In the genomic region with DNA sequence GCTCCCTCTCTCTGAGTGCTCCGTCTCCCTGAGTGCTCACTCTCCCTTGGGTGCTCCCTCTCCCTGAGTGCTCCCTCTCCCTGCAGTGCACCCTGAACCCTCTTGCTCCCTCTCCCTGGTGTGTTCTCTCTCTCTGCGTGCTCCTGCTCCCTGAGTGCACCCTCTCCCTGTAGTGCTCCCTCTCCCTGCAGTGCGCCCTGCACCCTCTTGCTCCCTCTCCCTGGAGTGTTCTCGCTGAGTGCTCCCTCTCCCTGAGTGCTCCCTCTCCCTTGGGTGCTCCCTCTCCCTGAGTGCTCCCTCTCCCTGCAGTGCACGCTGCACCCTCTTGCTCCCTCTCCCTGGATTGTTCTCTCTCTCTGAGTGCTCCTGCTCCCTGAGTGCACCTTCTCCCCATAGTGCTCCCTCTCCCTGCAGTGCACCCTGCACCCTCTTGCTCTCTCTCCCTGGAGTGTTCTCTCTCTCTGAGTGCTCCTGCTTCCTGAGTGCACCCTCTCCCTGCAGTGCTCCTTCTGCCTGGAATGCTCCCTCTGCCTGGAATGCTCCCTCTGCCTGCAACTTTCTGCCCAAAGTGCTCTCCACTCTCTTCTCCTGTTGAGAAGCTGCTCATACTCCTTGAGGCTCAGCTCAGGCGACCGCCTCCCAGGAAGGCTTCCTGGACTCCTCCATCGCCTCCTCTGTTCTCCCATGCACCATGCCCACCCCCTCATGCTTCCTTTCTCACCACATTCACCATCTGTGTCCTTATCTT, we compare ENCODE assay signal across 1 cellular context.
A peak's percentile ranks its signal among the peaks of the same experiment; 100 is the strongest.
TF ChIP-seq lines count a peak whose summit lies in the region.

No MANE protein-coding gene starts in this region.

TF ChIP-seq in K562, 482 proteins besides CTCF, POLR2A, EP300 and RAD21:
- TF ChIP-seq NFIC (IDR thresholded peaks at IDR 0.05) (no peak), ZKSCAN1 (IDR thresholded peaks at IDR 0.05; ENCODE audit: low read depth, low read length) (no peak), ZNF263 (CRISPR knock-in tag; IDR thresholded peaks at IDR 0.05; ENCODE audit: borderline replicate concordance) (peak; percentile 99)
- TF ChIP-seq, protein P1, sequence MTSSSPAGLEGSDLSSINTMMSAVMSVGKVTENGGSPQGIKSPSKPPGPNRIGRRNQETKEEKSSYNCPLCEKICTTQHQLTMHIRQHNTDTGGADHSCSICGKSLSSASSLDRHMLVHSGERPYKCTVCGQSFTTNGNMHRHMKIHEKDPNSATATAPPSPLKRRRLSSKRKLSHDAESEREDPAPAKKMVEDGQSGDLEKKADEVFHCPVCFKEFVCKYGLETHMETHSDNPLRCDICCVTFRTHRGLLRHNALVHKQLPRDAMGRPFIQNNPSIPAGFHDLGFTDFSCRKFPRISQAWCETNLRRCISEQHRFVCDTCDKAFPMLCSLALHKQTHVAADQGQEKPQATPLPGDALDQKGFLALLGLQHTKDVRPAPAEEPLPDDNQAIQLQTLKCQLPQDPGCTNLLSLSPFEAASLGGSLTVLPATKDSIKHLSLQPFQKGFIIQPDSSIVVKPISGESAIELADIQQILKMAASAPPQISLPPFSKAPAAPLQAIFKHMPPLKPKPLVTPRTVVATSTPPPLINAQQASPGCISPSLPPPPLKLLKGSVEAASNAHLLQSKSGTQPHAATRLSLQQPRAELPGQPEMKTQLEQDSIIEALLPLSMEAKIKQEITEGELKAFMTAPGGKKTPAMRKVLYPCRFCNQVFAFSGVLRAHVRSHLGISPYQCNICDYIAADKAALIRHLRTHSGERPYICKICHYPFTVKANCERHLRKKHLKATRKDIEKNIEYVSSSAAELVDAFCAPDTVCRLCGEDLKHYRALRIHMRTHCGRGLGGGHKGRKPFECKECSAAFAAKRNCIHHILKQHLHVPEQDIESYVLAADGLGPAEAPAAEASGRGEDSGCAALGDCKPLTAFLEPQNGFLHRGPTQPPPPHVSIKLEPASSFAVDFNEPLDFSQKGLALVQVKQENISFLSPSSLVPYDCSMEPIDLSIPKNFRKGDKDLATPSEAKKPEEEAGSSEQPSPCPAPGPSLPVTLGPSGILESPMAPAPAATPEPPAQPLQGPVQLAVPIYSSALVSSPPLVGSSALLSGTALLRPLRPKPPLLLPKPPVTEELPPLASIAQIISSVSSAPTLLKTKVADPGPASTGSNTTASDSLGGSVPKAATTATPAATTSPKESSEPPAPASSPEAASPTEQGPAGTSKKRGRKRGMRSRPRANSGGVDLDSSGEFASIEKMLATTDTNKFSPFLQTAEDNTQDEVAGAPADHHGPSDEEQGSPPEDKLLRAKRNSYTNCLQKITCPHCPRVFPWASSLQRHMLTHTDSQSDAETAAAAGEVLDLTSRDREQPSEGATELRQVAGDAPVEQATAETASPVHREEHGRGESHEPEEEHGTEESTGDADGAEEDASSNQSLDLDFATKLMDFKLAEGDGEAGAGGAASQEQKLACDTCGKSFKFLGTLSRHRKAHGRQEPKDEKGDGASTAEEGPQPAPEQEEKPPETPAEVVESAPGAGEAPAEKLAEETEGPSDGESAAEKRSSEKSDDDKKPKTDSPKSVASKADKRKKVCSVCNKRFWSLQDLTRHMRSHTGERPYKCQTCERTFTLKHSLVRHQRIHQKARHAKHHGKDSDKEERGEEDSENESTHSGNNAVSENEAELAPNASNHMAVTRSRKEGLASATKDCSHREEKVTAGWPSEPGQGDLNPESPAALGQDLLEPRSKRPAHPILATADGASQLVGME (CRISPR knock-in tag; IDR thresholded peaks at IDR 0.05), result no peak
- TF ChIP-seq, protein P2, sequence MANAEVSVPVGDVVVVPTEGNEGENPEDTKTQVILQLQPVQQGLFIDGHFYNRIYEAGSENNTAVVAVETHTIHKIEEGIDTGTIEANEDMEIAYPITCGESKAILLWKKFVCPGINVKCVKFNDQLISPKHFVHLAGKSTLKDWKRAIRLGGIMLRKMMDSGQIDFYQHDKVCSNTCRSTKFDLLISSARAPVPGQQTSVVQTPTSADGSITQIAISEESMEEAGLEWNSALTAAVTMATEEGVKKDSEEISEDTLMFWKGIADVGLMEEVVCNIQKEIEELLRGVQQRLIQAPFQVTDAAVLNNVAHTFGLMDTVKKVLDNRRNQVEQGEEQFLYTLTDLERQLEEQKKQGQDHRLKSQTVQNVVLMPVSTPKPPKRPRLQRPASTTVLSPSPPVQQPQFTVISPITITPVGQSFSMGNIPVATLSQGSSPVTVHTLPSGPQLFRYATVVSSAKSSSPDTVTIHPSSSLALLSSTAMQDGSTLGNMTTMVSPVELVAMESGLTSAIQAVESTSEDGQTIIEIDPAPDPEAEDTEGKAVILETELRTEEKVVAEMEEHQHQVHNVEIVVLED (CRISPR knock-in tag; IDR thresholded peaks at IDR 0.05), result no peak
- TF ChIP-seq, protein P3, sequence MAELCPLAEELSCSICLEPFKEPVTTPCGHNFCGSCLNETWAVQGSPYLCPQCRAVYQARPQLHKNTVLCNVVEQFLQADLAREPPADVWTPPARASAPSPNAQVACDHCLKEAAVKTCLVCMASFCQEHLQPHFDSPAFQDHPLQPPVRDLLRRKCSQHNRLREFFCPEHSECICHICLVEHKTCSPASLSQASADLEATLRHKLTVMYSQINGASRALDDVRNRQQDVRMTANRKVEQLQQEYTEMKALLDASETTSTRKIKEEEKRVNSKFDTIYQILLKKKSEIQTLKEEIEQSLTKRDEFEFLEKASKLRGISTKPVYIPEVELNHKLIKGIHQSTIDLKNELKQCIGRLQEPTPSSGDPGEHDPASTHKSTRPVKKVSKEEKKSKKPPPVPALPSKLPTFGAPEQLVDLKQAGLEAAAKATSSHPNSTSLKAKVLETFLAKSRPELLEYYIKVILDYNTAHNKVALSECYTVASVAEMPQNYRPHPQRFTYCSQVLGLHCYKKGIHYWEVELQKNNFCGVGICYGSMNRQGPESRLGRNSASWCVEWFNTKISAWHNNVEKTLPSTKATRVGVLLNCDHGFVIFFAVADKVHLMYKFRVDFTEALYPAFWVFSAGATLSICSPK (IDR thresholded peaks at IDR 0.05; ENCODE audit: borderline replicate concordance), result no peak
- TF ChIP-seq, protein P4, sequence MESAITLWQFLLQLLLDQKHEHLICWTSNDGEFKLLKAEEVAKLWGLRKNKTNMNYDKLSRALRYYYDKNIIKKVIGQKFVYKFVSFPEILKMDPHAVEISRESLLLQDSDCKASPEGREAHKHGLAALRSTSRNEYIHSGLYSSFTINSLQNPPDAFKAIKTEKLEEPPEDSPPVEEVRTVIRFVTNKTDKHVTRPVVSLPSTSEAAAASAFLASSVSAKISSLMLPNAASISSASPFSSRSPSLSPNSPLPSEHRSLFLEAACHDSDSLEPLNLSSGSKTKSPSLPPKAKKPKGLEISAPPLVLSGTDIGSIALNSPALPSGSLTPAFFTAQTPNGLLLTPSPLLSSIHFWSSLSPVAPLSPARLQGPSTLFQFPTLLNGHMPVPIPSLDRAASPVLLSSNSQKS (CRISPR knock-in tag; IDR thresholded peaks at IDR 0.05), result no peak
TF ChIP-seq in K562: peak in this region for 1.
